Comparison of ENCODE assay signal across 10 cellular contexts in genomic region chr4:76982638-76983579, GRCh38. TPM values are rescaled to one million over a fixed set of nuclear protein-coding genes. Genes with fewer than 3 reads are reported as not detected.
A peak's percentile ranks its signal among the peaks of the same experiment; 100 is the strongest.
DNase-seq lines count a peak whose midpoint lies in the region; ATAC-seq and TF ChIP-seq lines count a peak whose summit lies in the region.
"Had no signal": no experiment of that assay in that cellular context is flagged by ENCODE, and none has a peak within 500 bp of the region (broad histone marks: within the 10 kb centered on the region; RNA-seq: fewer than 3 reads in every experiment).

No MANE protein-coding gene starts in this region.

- H3K4me2 ChIP-seq in BLaER1 treated with 17β-estradiol and CSF1 and Interleukin-3, amounts not matched to agents 10 nM and 100 nM: peak overlapping the region; percentile 59 to 90 (median 65); a peak in 20 of 22 replicates
- H3K4me2 ChIP-seq in HCT116 (ENCODE audit: low read length) (no peak overlapping the region), mesenchymal stem cell (ENCODE audit: low read length, poor library complexity, severe bottlenecking) (no peak overlapping the region)

- no peaks in the 10 kb centered on the region for H3K27me3 Mint-ChIP-seq in activated naive CD8-positive, alpha-beta T cell treated with anti-CD3 and anti-CD28 coated beads, Interleukin-2, amount 10 ng/mL, durations not matched to agents 7 days and 5 days

- H3K4me1 ChIP-seq in BLaER1 treated with 17β-estradiol and CSF1 and Interleukin-3, amounts not matched to agents 10 nM and 100 nM: peaks cover 35 to 95% (median 40%) of the 10 kb centered on the region in 10 experiments
- H3K4me1 ChIP-seq in HCT116 (ENCODE audit: control insufficient read depth in 1 of 2, insufficient read depth in 2 of 2, low read length in 2 of 2) (peaks cover 0 to 11% of the 10 kb centered on the region in 2 experiments; a peak in 2 of 4 replicates), mesenchymal stem cell (ENCODE audit: control insufficient read depth, insufficient read depth, low read depth, low read length) (peaks cover 21% of the 10 kb centered on the region)

- no peak for TF ChIP-seq RAD21 in HCT116 (IDR thresholded peaks at IDR 0.05; ENCODE audit: low read depth)

- peak overlapping the region; percentile 78 for H4K91ac ChIP-seq in mesenchymal stem cell (ENCODE audit: low read length)

- no peak overlapping the region for H3K23ac ChIP-seq in mesenchymal stem cell (ENCODE audit: low read length in 2 of 2)

- no peak overlapping the region for H2AFZ ChIP-seq in HCT116 (ENCODE audit: low read depth, low read length, poor library complexity, severe bottlenecking)
- H2AFZ ChIP-seq in mesenchymal stem cell (ENCODE audit: low read depth, low read length): no peak overlapping the region

- H3K27me3 ChIP-seq in BLaER1 treated with 17β-estradiol and CSF1 and Interleukin-3, amounts not matched to agents 10 nM and 100 nM: no peaks in the 10 kb centered on the region
- H3K27me3 ChIP-seq in HCT116 (ENCODE audit: insufficient read depth, low read length) (no peaks in the 10 kb centered on the region), mesenchymal stem cell (ENCODE audit: control insufficient read depth in 1 of 2, insufficient read depth in 1 of 2, low read length in 2 of 2) (no peaks in the 10 kb centered on the region)

- peaks cover 0 to 62% (median 23%) of the 10 kb centered on the region in 11 experiments; a peak in 20 of 22 replicates for H3K36me3 ChIP-seq in BLaER1 treated with 17β-estradiol and CSF1 and Interleukin-3, amounts not matched to agents 10 nM and 100 nM
- H3K36me3 ChIP-seq in HCT116 (ENCODE audit: control insufficient read depth in 1 of 2, insufficient read depth in 2 of 2, low read length in 2 of 2): no peaks in the 10 kb centered on the region
- peaks cover 3 to 4% of the 10 kb centered on the region in 2 experiments for H3K36me3 ChIP-seq in mesenchymal stem cell (ENCODE audit: control insufficient read depth in 1 of 2, insufficient read depth in 2 of 2, low read depth in 1 of 2, low read length in 2 of 2)

- no peak for TF ChIP-seq POLR2A in HCT116 (IDR thresholded peaks at IDR 0.05; ENCODE audit: borderline replicate concordance, extremely low read depth, insufficient read depth, insufficient read length)

- no peaks in the 10 kb centered on the region for H3K9me2 ChIP-seq in HCT116 (ENCODE audit: insufficient read depth)

- H3K9me3 ChIP-seq in BLaER1 treated with 17β-estradiol and CSF1 and Interleukin-3, amounts not matched to agents 10 nM and 100 nM (replicated peaks in 1 of 11): peaks cover 0 to 26% (median 8%) of the 10 kb centered on the region in 11 experiments; a peak in 9 of 22 replicates
- no peaks in the 10 kb centered on the region for H3K9me3 ChIP-seq in HCT116 (ENCODE audit: control insufficient read depth in 1 of 2, insufficient read depth in 1 of 2, low read depth in 1 of 2, low read length in 2 of 2)
- H3K9me3 ChIP-seq in mesenchymal stem cell (ENCODE audit: control insufficient read depth, low read length): no peaks in the 10 kb centered on the region

- CTCF ChIA-PET in HCT116 (lab: Charles Lee): no interaction called here

- peaks cover 1% of the 10 kb centered on the region for H3K9me3 Mint-ChIP-seq in activated naive CD8-positive, alpha-beta T cell treated with anti-CD3 and anti-CD28 coated beads, Interleukin-2, amount 10 ng/mL, durations not matched to agents 7 days and 5 days

- DNase-seq in HCT116 (ENCODE audit: low read depth, low spot score): no peak
- no peak for DNase-seq in activated naive CD8-positive, alpha-beta T cell treated with anti-CD3 and anti-CD28 coated beads, Interleukin-2, amount 10 ng/mL, durations not matched to agents 7 days and 5 days
- DNase-seq in mesenchymal stem cell: peak; percentile 67
- DNase-seq in coronary artery (ENCODE audit: low spot score): no peak
- no peak for DNase-seq in RKO (ENCODE audit: low spot score)
- DNase-seq in ecto neural progenitor cell (ENCODE audit: low spot score): no peak
- DNase-seq: activated T-cell treated with anti-CD3 and anti-CD28 coated beads, Interleukin-2, amount 50 U/mL, for 48 hours; GOT3 had no signal

- peaks cover 19% of the 10 kb centered on the region for H3K36me3 Mint-ChIP-seq in activated naive CD8-positive, alpha-beta T cell treated with anti-CD3 and anti-CD28 coated beads, Interleukin-2, amount 10 ng/mL, durations not matched to agents 7 days and 5 days

- H3K4me3 Mint-ChIP-seq in activated naive CD8-positive, alpha-beta T cell treated with anti-CD3 and anti-CD28 coated beads, Interleukin-2, amount 10 ng/mL, durations not matched to agents 7 days and 5 days: peak overlapping the region; percentile 68

- peak in 2 of 3 experiments; percentile 41 to 48; a peak in 4 of 6 replicates for TF ChIP-seq CTCF in HCT116 (IDR thresholded peaks at IDR 0.05 in 2 of 3, conservative IDR thresholded peaks at IDR 0.05 in 1 of 3; ENCODE audit: borderline replicate concordance in 1 of 3, insufficient read depth in 1 of 3, low read depth in 2 of 3, low read length in 2 of 3)
- no peak for TF ChIP-seq CTCF in coronary artery (IDR thresholded peaks at IDR 0.05)

- peak; percentile 70 for ATAC-seq in HCT116
- ATAC-seq in activated naive CD8-positive, alpha-beta T cell treated with anti-CD3 and anti-CD28 coated beads, Interleukin-2, amount 10 ng/mL, durations not matched to agents 7 days and 5 days (ENCODE audit: low read depth): peak; percentile 57
- no peak for ATAC-seq in HG03565 (IDR thresholded peaks at IDR 0.05; ENCODE audit: unreplicated experiment)

- peak overlapping the region in 1 of 2 experiments; percentile 71 for H2BK12ac ChIP-seq in mesenchymal stem cell (ENCODE audit: low read length in 2 of 2)

- no peak overlapping the region for H3K4me3 ChIP-seq in BLaER1 treated with 17β-estradiol and CSF1 and Interleukin-3, amounts not matched to agents 10 nM and 100 nM
- H3K4me3 ChIP-seq in HCT116 (replicated peaks in 1 of 2; ENCODE audit: low read depth in 1 of 2, low read length in 2 of 2): no peak overlapping the region
- H3K4me3 ChIP-seq in mesenchymal stem cell (ENCODE audit: insufficient read depth in 1 of 2, low read depth in 1 of 2, low read length in 2 of 2): no peak overlapping the region
- H3K4me3 ChIP-seq in coronary artery: no peak overlapping the region

- H2BK15ac ChIP-seq in mesenchymal stem cell (ENCODE audit: low read depth, poor library complexity, severe bottlenecking): no peak overlapping the region

- peaks cover 0 to 31% (median 0%) of the 10 kb centered on the region in 11 experiments; a peak in 6 of 22 replicates for H4K20me1 ChIP-seq in BLaER1 treated with 17β-estradiol and CSF1 and Interleukin-3, amounts not matched to agents 10 nM and 100 nM
- no peaks in the 10 kb centered on the region for H4K20me1 ChIP-seq in HCT116 (ENCODE audit: insufficient read depth)

- H3K79me1 ChIP-seq in mesenchymal stem cell (replicated peaks; ENCODE audit: low read length, poor library complexity, severe bottlenecking): no peaks in the 10 kb centered on the region

- H3K4me1 Mint-ChIP-seq in activated naive CD8-positive, alpha-beta T cell treated with anti-CD3 and anti-CD28 coated beads, Interleukin-2, amount 10 ng/mL, durations not matched to agents 7 days and 5 days: peaks cover 56% of the 10 kb centered on the region

- H3K9ac ChIP-seq in BLaER1 treated with 17β-estradiol and CSF1 and Interleukin-3, amounts not matched to agents 10 nM and 100 nM: no peak overlapping the region
- no peak overlapping the region for H3K9ac ChIP-seq in HCT116 (ENCODE audit: low read length)
- peak overlapping the region; percentile 11 for H3K9ac ChIP-seq in mesenchymal stem cell (ENCODE audit: low read length)

- peak overlapping the region in 1 of 2 experiments; percentile 73 for H3K18ac ChIP-seq in mesenchymal stem cell (ENCODE audit: low read depth in 1 of 2, low read length in 2 of 2)

- 74% methylated on average over 7 of the region's 7 CpGs for WGBS in mesenchymal stem cell

- peak overlapping the region; percentile 75 for H3K27ac Mint-ChIP-seq in activated naive CD8-positive, alpha-beta T cell treated with anti-CD3 and anti-CD28 coated beads, Interleukin-2, amount 10 ng/mL, durations not matched to agents 7 days and 5 days

- RAD21 ChIA-PET in HCT116 (lab: Charles Lee; ENCODE audit: low non-redundant PET in 1 of 2, low total read pairs in 2 of 2, uncharacterized antibody in 2 of 2, unreplicated experiment in 2 of 2): no interaction called here

- H4K8ac ChIP-seq in mesenchymal stem cell (ENCODE audit: low read length): no peak overlapping the region

- H2BK5ac ChIP-seq in mesenchymal stem cell (ENCODE audit: low read depth, low read length, poor library complexity, severe bottlenecking): no peak overlapping the region

- no peak overlapping the region for H2BK120ac ChIP-seq in mesenchymal stem cell (ENCODE audit: low read depth, low read length)

- peak overlapping the region; percentile 98 for H2AK5ac ChIP-seq in mesenchymal stem cell (ENCODE audit: low read length, severe bottlenecking)

- no peak overlapping the region for H3K4ac ChIP-seq in mesenchymal stem cell (ENCODE audit: low read depth in 1 of 2, low read length in 2 of 2)

- intact Hi-C loops in HCT116 (cut with micrococcal nuclease): no loop called here

- H3K27ac ChIP-seq in BLaER1 treated with 17β-estradiol and CSF1 and Interleukin-3, amounts not matched to agents 10 nM and 100 nM: peak overlapping the region in 5 of 11 experiments; percentile 4 to 71 (median 48); a peak in 6 of 22 replicates
- H3K27ac ChIP-seq in HCT116 (ENCODE audit: low read depth, low read length): no peak overlapping the region
- peak overlapping the region; percentile 18 for H3K27ac ChIP-seq in mesenchymal stem cell (ENCODE audit: low read length, poor library complexity, severe bottlenecking)
- H3K27ac ChIP-seq in coronary artery: peak overlapping the region in 1 of 2 donors; percentile 71

- peak overlapping the region in 1 of 2 experiments; percentile 35 for H3K14ac ChIP-seq in mesenchymal stem cell (ENCODE audit: low read length in 2 of 2)

- POLR2A ChIA-PET in HCT116 (lab: Charles Lee): interaction anchor here (1.9 kb wide), 1 partner anchor 11 kb away, joined by 4 read pairs; no protein-coding TSS in a partner anchor
- POLR2A ChIA-PET in activated naive CD8-positive, alpha-beta T cell treated with anti-CD3 and anti-CD28 coated beads, Interleukin-2, amount 10 ng/mL, durations not matched to agents 7 days and 5 days (lab: Charles Lee): interaction anchor here (0.7 to 1.2 kb wide), 4 partner anchors 10 to 32 kb away, joined by 3 to 5 read pairs (median 3); no protein-coding TSS in a partner anchor

- peaks cover 67% of the 10 kb centered on the region for H3K79me2 ChIP-seq in HCT116 (ENCODE audit: insufficient read depth, low read length)

- BruUV-seq in HCT116 (replicated peaks; lab: Mats Ljungman, UMichigan): no TSS peak

TF ChIP-seq in HCT116, 20 proteins besides CTCF, POLR2A, EP300 and RAD21 (continues in another document):
- no peak for TF ChIP-seq ELF1 (IDR thresholded peaks at IDR 0.05; ENCODE audit: borderline replicate concordance, low read depth)

RNA-seq across cellular contexts. Expression of gene SEPTIN11, which starts 33.4 kb away (rescaled TPM):
- 94.4 TPM for total RNA-seq in HCT116 (2021; ENCODE audit: unreplicated experiment)
- polyA plus RNA-seq in HCT116 (2012): 22.7 and 27.8 TPM in 2 replicates
- total RNA-seq in activated naive CD8-positive, alpha-beta T cell treated with anti-CD3 and anti-CD28 coated beads, Interleukin-2, amount 10 ng/mL, durations not matched to agents 7 days and 5 days: 10 to 100 TPM; 51.9 to 60.0 TPM
- 510 TPM for polyA plus RNA-seq in mesenchymal stem cell (2013, experiment 1 of 2)
- 468 TPM for polyA plus RNA-seq in mesenchymal stem cell (2013, experiment 2 of 2)

Comparison
In these comparisons a context has a peak if more than half of its experiments do, and no peak if none do; other contexts are left out.
1. H3K4me2 ChIP-seq: peak in BLaER1 treated with 17β-estradiol and CSF1 and Interleukin-3, amounts not matched to agents 10 nM and 100 nM (11 of 11); none in HCT116 (single experiment) and mesenchymal stem cell (single experiment).